In the genomic region with DNA sequence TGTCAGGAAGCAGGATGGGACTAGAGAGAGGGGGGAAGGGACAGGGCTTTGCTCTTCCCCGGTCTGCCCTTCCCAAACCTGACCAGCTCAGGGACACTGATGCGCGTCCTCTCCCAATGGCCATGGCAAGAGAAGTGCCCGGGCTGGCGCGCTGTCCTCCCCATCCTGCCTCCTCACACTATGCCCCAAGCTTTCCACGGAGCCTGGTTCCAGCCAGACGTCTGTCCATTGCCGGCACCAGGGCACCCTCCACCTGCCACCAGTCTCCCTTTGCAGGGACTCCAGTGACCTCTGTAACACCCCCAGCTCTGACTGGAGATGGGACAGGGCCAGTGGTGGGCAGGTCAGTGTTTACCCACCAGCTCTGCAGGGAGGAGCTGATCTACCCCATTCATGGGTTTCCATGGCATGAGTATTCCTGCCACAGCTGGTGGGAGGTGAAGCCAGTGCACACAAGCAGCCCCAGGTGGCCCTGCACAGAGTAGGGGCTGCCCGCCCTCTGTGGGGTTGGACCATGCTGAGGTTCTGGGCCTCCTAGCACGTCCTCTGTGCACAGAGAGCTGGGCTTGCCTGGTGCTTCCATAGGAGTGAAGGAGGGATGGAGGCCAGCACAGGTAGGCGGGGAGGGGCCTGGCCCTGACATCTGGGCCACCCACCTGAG, we compare ENCODE assay signal across 18 cellular contexts.
DNase-seq lines count a peak whose midpoint lies in the region; ATAC-seq, FAIRE-seq and TF ChIP-seq lines count a peak whose summit lies in the region.
"Had no signal": no experiment of that assay in that cellular context is flagged by ENCODE, and none has a peak within 500 bp of the region (broad histone marks: within the 10 kb centered on the region; RNA-seq: fewer than 3 reads in every experiment).

No MANE protein-coding gene starts in this region.

- H3K9ac ChIP-seq in PC-3 (ENCODE audit: low read length) (peak overlapping the region; percentile 79), HepG2 (ENCODE audit: insufficient read depth, low read depth, low read length) (no peak overlapping the region)

- peaks cover 53% of the 10 kb centered on the region for H3K36me3 ChIP-seq in PC-3 (ENCODE audit: low read depth, low read length)
- H3K36me3 ChIP-seq in RWPE2 (ENCODE audit: low read depth), result peaks cover 59% of the 10 kb centered on the region
- no peaks in the 10 kb centered on the region for H3K36me3 ChIP-seq in HepG2 (replicated peaks in 1 of 2; ENCODE audit: control insufficient read depth in 1 of 2, insufficient read depth in 2 of 2, low read length in 2 of 2)
- H3K36me3 ChIP-seq in Peyer's patch, result peaks cover 0 to 21% (median 0%) of the 10 kb centered on the region in 3 donors
- H3K36me3 ChIP-seq in brain microvascular endothelial cell (replicated peaks), result peaks cover 49% of the 10 kb centered on the region

- H3K79me2 ChIP-seq in PC-3 (ENCODE audit: low read length) (peaks cover 12% of the 10 kb centered on the region), HepG2 (ENCODE audit: insufficient read depth, low read length) (no peaks in the 10 kb centered on the region)

- peaks cover 21% of the 10 kb centered on the region for H3F3A ChIP-seq in PC-3 (ENCODE audit: low read length, unreplicated experiment)

- POLR2A ChIA-PET in PC-3 (lab: Charles Lee; ENCODE audit: unreplicated experiment), result no interaction called here
- POLR2A ChIA-PET in HepG2 (lab: Yijun Ruan, JAX), result no interaction called here

- in situ Hi-C loops in HepG2 (cut with HindIII; ENCODE audit: extremely low pct_ligation_motif_present, low pct_unique_long_range_greater_than_20kb), result no loop called here
- in situ Hi-C loops in brain microvascular endothelial cell (cut with HindIII; ENCODE audit: low pct_ligation_motif_present, low sequenced_read_pairs), result no loop called here

- intact Hi-C loops in PC-3 (cut with micrococcal nuclease), result no loop called here
- intact Hi-C loops in HepG2 (cut with micrococcal nuclease; ENCODE audit: unreplicated experiment), result no loop called here
- intact Hi-C loops in sciatic nerve (cut with DNase I), result no loop called here

- H3K4me3 ChIP-seq in PC-3 (ENCODE audit: low read length) (no peak overlapping the region), RWPE2 (ENCODE audit: severe bottlenecking) (no peak overlapping the region), HepG2 (replicated peaks in 1 of 3; ENCODE audit: insufficient read depth in 1 of 3, low read depth in 2 of 3, low read length in 3 of 3) (no peak overlapping the region), Peyer's patch (no peak overlapping the region), brain microvascular endothelial cell (ENCODE audit: low read depth, low read length) (no peak overlapping the region)

- H2AFZ ChIP-seq in PC-3 (ENCODE audit: low read length) (no peak overlapping the region), HepG2 (ENCODE audit: low read length) (no peak overlapping the region)

- ATAC-seq in PC-3, result no peak
- ATAC-seq in RWPE2 (ENCODE audit: low read depth), result no peak
- ATAC-seq in HepG2, result peak; percentile 13; the same call in 1 of the 3 replicates
- ATAC-seq in sciatic nerve, result peak; percentile 13
- ATAC-seq: HCT116 had no signal

- H3K27me3 ChIP-seq in PC-3 (ENCODE audit: low read length), result no peaks in the 10 kb centered on the region
- H3K27me3 ChIP-seq in RWPE2 (ENCODE audit: insufficient read depth, poor library complexity, severe bottlenecking), result no peaks in the 10 kb centered on the region
- H3K27me3 ChIP-seq in HepG2 (ENCODE audit: control insufficient read depth in 1 of 2, insufficient read depth in 2 of 2, low read length in 2 of 2), result peaks cover 21 to 85% of the 10 kb centered on the region in 2 experiments
- no peaks in the 10 kb centered on the region for H3K27me3 ChIP-seq in Peyer's patch
- no peaks in the 10 kb centered on the region for H3K27me3 ChIP-seq in brain microvascular endothelial cell (replicated peaks)

- no peak for FAIRE-seq in HepG2 (lab: Jason Lieb, UNC)
- FAIRE-seq: GM19239, H1 had no signal

- no peaks in the 10 kb centered on the region for H3K9me2 ChIP-seq in PC-3 (replicated peaks; ENCODE audit: low read length)

- no peak for TF ChIP-seq RAD21 in HepG2 (CRISPR knock-in tag; IDR thresholded peaks at IDR 0.05)

- TF ChIP-seq EP300 in HepG2 (IDR thresholded peaks at IDR 0.05; ENCODE audit: low read depth in 2 of 2, low read length in 2 of 2) (no peak), HepG2 (CRISPR knock-in tag; IDR thresholded peaks at IDR 0.05; ENCODE audit: borderline replicate concordance) (no peak)

- peaks cover 56% of the 10 kb centered on the region for H3K4me1 ChIP-seq in PC-3 (ENCODE audit: insufficient read depth, low read length)
- peaks cover 40% of the 10 kb centered on the region for H3K4me1 ChIP-seq in RWPE2 (ENCODE audit: insufficient read depth, poor library complexity, severe bottlenecking)
- H3K4me1 ChIP-seq in HepG2 (ENCODE audit: insufficient read depth, low read length), result no peaks in the 10 kb centered on the region
- no peaks in the 10 kb centered on the region for H3K4me1 ChIP-seq in Peyer's patch

- TF ChIP-seq POLR2A in HepG2 (IDR thresholded peaks at IDR 0.05; ENCODE audit: insufficient read depth in 1 of 2, low read depth in 2 of 2, low read length in 2 of 2) (no peak), Peyer's patch (IDR thresholded peaks at IDR 0.05) (no peak)

- no TSS peak for BruUV-seq in PC-3 (replicated peaks; lab: Mats Ljungman, UMichigan)
- no TSS peak for BruUV-seq in HepG2 (replicated peaks; lab: Mats Ljungman, UMichigan)

- TF ChIP-seq CTCF in PC-3 (conservative IDR thresholded peaks at IDR 0.05; ENCODE audit: low read depth, low read length), result no peak
- no peak for TF ChIP-seq CTCF in RWPE2 (IDR thresholded peaks at IDR 0.05; ENCODE audit: poor library complexity, severe bottlenecking)
- TF ChIP-seq CTCF in HepG2 (CRISPR knock-in tag; IDR thresholded peaks at IDR 0.05), result no peak
- no peak for TF ChIP-seq CTCF in Peyer's patch (IDR thresholded peaks at IDR 0.05)
- no peak for TF ChIP-seq CTCF in brain microvascular endothelial cell (IDR thresholded peaks at IDR 0.05; ENCODE audit: low read depth, low read length, missing control alignments)

- H3K9me3 ChIP-seq in PC-3 (ENCODE audit: low read length) (no peaks in the 10 kb centered on the region), RWPE2 (ENCODE audit: severe bottlenecking) (no peaks in the 10 kb centered on the region), HepG2 (ENCODE audit: low read length) (no peaks in the 10 kb centered on the region), Peyer's patch (no peaks in the 10 kb centered on the region)

- peak overlapping the region; percentile 29 for H3K4me2 ChIP-seq in PC-3 (ENCODE audit: low read length)
- H3K4me2 ChIP-seq in HepG2 (ENCODE audit: low read depth, low read length), result no peak overlapping the region

- no peak for DNase-seq in PC-3
- DNase-seq in RWPE2 (ENCODE audit: low spot score), result no peak
- DNase-seq in HepG2 (ENCODE audit: low spot score), result no peak
- DNase-seq in sciatic nerve (ENCODE audit: low spot score), result no peak
- no peak for DNase-seq in Peyer's patch
- no peak for DNase-seq in brain microvascular endothelial cell
- DNase-seq in NCI-H1436 (lab: John Stamatoyannopoulos, UW), result no peak
- DNase-seq: CD4-positive, CD25-positive, alpha-beta regulatory T cell; DMS79; Karpas-422; NCI-H1694 treated with DMSO at 0.1 percent for 48 hours; NCI-H2081 treated with DMSO at 0.1 percent for 48 hours; NCI-H2171 treated with DMSO at 0.1 percent for 48 hours; NCI-H524 treated with DMSO at 0.1 percent for 48 hours; NCI-H82 had no signal

- no peaks in the 10 kb centered on the region for H4K20me1 ChIP-seq in PC-3 (ENCODE audit: low read length)
- no peaks in the 10 kb centered on the region for H4K20me1 ChIP-seq in HepG2 (ENCODE audit: insufficient read depth, low read length)

- H3K27ac ChIP-seq in PC-3 (ENCODE audit: low read length) (peak overlapping the region; percentile 98), RWPE2 (ENCODE audit: poor library complexity, severe bottlenecking) (peak overlapping the region; percentile 95), HepG2 (ENCODE audit: extremely low read length, insufficient read depth, low read length) (no peak overlapping the region), Peyer's patch (no peak overlapping the region), brain microvascular endothelial cell (no peak overlapping the region)

- 36% methylated on average over 11 of the region's 12 CpGs for WGBS in HepG2 (ENCODE audit: low lambda C conversion rate)

- CTCF ChIA-PET in PC-3 (lab: Charles Lee) (no interaction called here), HepG2 (lab: Yijun Ruan, JAX; ENCODE audit: low intra/inter-chr PET ratio, low total read pairs) (no interaction called here)

TF ChIP-seq in HepG2, 621 proteins besides CTCF, POLR2A, EP300 and RAD21 (continues in another document):
- TF ChIP-seq ISL2 (CRISPR knock-in tag; IDR thresholded peaks at IDR 0.05) (no peak), ESRRA (CRISPR knock-in tag; IDR thresholded peaks at IDR 0.05; ENCODE audit: low read depth) (no peak), ZNF589 (CRISPR knock-in tag; conservative IDR thresholded peaks at IDR 0.05) (no peak), DNMT3B (CRISPR knock-in tag; conservative IDR thresholded peaks at IDR 0.05) (no peak), HDAC2 (CRISPR knock-in tag; IDR thresholded peaks at IDR 0.05) (no peak), NONO (IDR thresholded peaks at IDR 0.05) (no peak), NONO (CRISPR knock-in tag; conservative IDR thresholded peaks at IDR 0.05) (no peak), SP140L (CRISPR knock-in tag; IDR thresholded peaks at IDR 0.05; ENCODE audit: borderline replicate concordance) (no peak), HDAC6 (IDR thresholded peaks at IDR 0.05; ENCODE audit: low read depth, low read length) (no peak)
- TF ChIP-seq, protein P1, sequence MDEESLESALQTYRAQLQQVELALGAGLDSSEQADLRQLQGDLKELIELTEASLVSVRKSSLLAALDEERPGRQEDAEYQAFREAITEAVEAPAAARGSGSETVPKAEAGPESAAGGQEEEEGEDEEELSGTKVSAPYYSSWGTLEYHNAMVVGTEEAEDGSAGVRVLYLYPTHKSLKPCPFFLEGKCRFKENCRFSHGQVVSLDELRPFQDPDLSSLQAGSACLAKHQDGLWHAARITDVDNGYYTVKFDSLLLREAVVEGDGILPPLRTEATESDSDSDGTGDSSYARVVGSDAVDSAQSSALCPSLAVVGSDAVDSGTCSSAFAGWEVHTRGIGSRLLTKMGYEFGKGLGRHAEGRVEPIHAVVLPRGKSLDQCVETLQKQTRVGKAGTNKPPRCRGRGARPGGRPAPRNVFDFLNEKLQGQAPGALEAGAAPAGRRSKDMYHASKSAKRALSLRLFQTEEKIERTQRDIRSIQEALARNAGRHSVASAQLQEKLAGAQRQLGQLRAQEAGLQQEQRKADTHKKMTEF (CRISPR knock-in tag; IDR thresholded peaks at IDR 0.05), result no peak

Comparison
In these comparisons a context has a peak if more than half of its experiments do, and no peak if none do; other contexts are left out.
1. ATAC-seq: peak in HepG2 (single experiment) and sciatic nerve (single experiment); none in PC-3 (single experiment) and RWPE2 (single experiment).
2. H3K27ac ChIP-seq: peak in PC-3 (single experiment) and RWPE2 (single experiment); none in HepG2 (single experiment), Peyer's patch (0 of 4) and brain microvascular endothelial cell (single experiment).